ENCODE assay signal across 1 cellular context in genomic region chr3:101935081-101935480, GRCh38.
TF ChIP-seq lines count a peak whose summit lies in the region.

No MANE protein-coding gene starts in this region.

TF ChIP-seq in H1, 55 proteins besides CTCF, POLR2A, EP300 and RAD21:
- no peak for TF ChIP-seq SAP30 (IDR thresholded peaks at IDR 0.05; ENCODE audit: insufficient read depth, insufficient replicate concordance, low read length)
- no peak for TF ChIP-seq CTBP2 (IDR thresholded peaks at IDR 0.05; ENCODE audit: borderline replicate concordance, insufficient read depth, insufficient read length, low read length)
- TF ChIP-seq SIX5 (IDR thresholded peaks at IDR 0.05; ENCODE audit: low read depth, low read length) = no peak
- no peak for TF ChIP-seq HDAC6 (IDR thresholded peaks at IDR 0.05; ENCODE audit: low read depth, low read length)
- no peak for TF ChIP-seq TAF1 (IDR thresholded peaks at IDR 0.05; ENCODE audit: low read depth, low read length)
- TF ChIP-seq TBP (IDR thresholded peaks at IDR 0.05; ENCODE audit: low read depth, low read length) = no peak
- TF ChIP-seq TAF7 (optimal IDR thresholded peaks at IDR 0.05; ENCODE audit: borderline replicate concordance, low read depth, low read length) = no peak
- TF ChIP-seq RFX5 (IDR thresholded peaks at IDR 0.05; ENCODE audit: borderline replicate concordance, low read depth, low read length) = no peak
- TF ChIP-seq TCF12 (IDR thresholded peaks at IDR 0.05; ENCODE audit: low read depth, low read length) = no peak
- no peak for TF ChIP-seq GTF2F1 (IDR thresholded peaks at IDR 0.05; ENCODE audit: borderline replicate concordance, low read depth, low read length)
- no peak for TF ChIP-seq YY1 (IDR thresholded peaks at IDR 0.05; ENCODE audit: low read depth, low read length)
- no peak for TF ChIP-seq JUND (IDR thresholded peaks at IDR 0.05; ENCODE audit: low read length)
- no peak for TF ChIP-seq POLR2AphosphoS5 (IDR thresholded peaks at IDR 0.05; ENCODE audit: low read depth, low read length)
- no peak for TF ChIP-seq POU5F1 (IDR thresholded peaks at IDR 0.05; ENCODE audit: low read depth, low read length)
- TF ChIP-seq, protein P1, sequence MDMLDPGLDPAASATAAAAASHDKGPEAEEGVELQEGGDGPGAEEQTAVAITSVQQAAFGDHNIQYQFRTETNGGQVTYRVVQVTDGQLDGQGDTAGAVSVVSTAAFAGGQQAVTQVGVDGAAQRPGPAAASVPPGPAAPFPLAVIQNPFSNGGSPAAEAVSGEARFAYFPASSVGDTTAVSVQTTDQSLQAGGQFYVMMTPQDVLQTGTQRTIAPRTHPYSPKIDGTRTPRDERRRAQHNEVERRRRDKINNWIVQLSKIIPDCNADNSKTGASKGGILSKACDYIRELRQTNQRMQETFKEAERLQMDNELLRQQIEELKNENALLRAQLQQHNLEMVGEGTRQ (IDR thresholded peaks at IDR 0.05; ENCODE audit: low read length) = no peak
- no peak for TF ChIP-seq ZNF274 (IDR thresholded peaks at IDR 0.05; ENCODE audit: borderline replicate concordance, extremely low read depth, low read length)
